ENCODE assay signal across 8 cellular contexts in the genomic region with DNA sequence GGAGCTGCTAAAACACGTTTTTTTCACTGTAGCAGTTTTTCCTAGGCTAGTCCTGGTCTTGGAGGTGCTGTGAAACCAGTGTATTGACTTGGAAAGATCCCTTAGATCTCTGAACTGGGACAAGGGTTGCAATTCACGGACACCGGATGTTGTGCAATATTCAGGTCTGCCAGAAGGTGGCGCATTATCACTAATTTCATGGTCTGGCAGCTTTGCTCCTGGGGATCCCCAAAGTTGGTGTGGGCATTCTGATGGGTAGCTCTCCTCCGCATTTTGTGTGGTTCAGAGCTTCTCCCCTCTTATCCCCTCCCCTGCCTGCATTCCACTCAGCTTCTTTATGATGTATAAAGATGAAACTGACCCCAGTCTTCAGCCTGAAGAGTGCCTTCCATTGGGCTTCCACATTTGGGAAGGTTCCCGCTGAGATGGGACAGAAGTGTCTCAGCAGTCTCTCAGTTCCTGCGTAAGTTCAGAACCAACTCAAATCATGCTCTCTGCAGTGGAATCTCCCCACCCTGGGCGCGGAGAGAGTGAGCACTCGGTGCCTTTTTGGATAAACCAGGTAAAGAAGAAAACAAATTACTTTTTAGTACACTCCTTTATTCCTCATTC.
DNase-seq lines count a peak whose midpoint lies in the region; ATAC-seq and TF ChIP-seq lines count a peak whose summit lies in the region.

No MANE protein-coding gene starts in this region.

- TF ChIP-seq POLR2A in vagina (IDR thresholded peaks at IDR 0.05), result no peak

- H3K36me3 ChIP-seq in GM06990 (ENCODE audit: control insufficient read depth, insufficient read depth, low read length), result no peaks in the 10 kb centered on the region
- no peaks in the 10 kb centered on the region for H3K36me3 ChIP-seq in left ventricle myocardium inferior
- no peaks in the 10 kb centered on the region for H3K36me3 ChIP-seq in vagina

- H3K9me3 ChIP-seq in AG04450 (ENCODE audit: control insufficient read depth, insufficient read depth, low read length) (peaks cover 18% of the 10 kb centered on the region; the same call in 1 of the 2 replicates), left ventricle myocardium inferior (replicated peaks) (no peaks in the 10 kb centered on the region), vagina (no peaks in the 10 kb centered on the region)

- H3K4me3 ChIP-seq in AG04450 (ENCODE audit: low read depth, low read length), result no peak overlapping the region
- no peak overlapping the region for H3K4me3 ChIP-seq in GM06990 (replicated peaks; ENCODE audit: low read depth, low read length)
- no peak overlapping the region for H3K4me3 ChIP-seq in left ventricle myocardium inferior
- H3K4me3 ChIP-seq in vagina, result no peak overlapping the region

- H3K4me1 ChIP-seq in left ventricle myocardium inferior, result no peaks in the 10 kb centered on the region
- no peaks in the 10 kb centered on the region for H3K4me1 ChIP-seq in vagina

- DNase-seq in AG04450 (ENCODE audit: low read depth, low spot score), result no peak
- peak; percentile 8 for DNase-seq in GM06990 (ENCODE audit: extremely low read depth, insufficient read length)
- DNase-seq in NCI-H146 (lab: John Stamatoyannopoulos, UW), result peak; percentile 37
- peak; percentile 1 for DNase-seq in activated CD4-positive, alpha-beta T cell treated with anti-CD3 and anti-CD28 coated beads, Interleukin-2, amount 50 U/mL, for 1 hour
- DNase-seq in left ventricle myocardium inferior, result no peak
- DNase-seq in stimulated activated CD4-positive, alpha-beta T cell treated with anti-CD3 and anti-CD28 coated beads, Interleukin-12 subunit alpha, Interleukin-12 subunit beta, amount 100 ng/mL, for 4 hours, result peak; percentile 3
- no peak for DNase-seq in vagina (ENCODE audit: extremely low spot score in 2 of 2)

- CTCF ChIA-PET in AG04450 (lab: Charles Lee), result no interaction called here

- intact Hi-C loops in left ventricle myocardium inferior (cut with micrococcal nuclease) (no loop called here), vagina (cut with DNase I) (no loop called here)

- H3K27ac ChIP-seq in AG04450 (ENCODE audit: low read depth, low read length), result no peak overlapping the region
- H3K27ac ChIP-seq in left ventricle myocardium inferior (replicated peaks), result no peak overlapping the region
- no peak overlapping the region for H3K27ac ChIP-seq in vagina

- TF ChIP-seq CTCF in AG04450 (IDR thresholded peaks at IDR 0.05; ENCODE audit: low read depth, low read length) (peak; percentile 38; the same call in 1 of the 2 replicates), GM06990 (IDR thresholded peaks at IDR 0.05; ENCODE audit: insufficient read depth, low read length, poor library complexity, severe bottlenecking) (peak; percentile 68), left ventricle myocardium inferior (IDR thresholded peaks at IDR 0.05; ENCODE audit: borderline replicate concordance) (peak; percentile 67), vagina (IDR thresholded peaks at IDR 0.05) (peak in 1 of 3 experiments; percentile 24)

- ATAC-seq in HG02642 (IDR thresholded peaks at IDR 0.05; ENCODE audit: poor library complexity, unreplicated experiment), result peak; percentile 80

- H3K27me3 ChIP-seq in AG04450 (ENCODE audit: control insufficient read depth, insufficient read depth, low read length) (no peaks in the 10 kb centered on the region), GM06990 (replicated peaks; ENCODE audit: control insufficient read depth, insufficient read depth, low read length) (no peaks in the 10 kb centered on the region), left ventricle myocardium inferior (ENCODE audit: low read depth) (no peaks in the 10 kb centered on the region), vagina (no peaks in the 10 kb centered on the region)

- POLR2A ChIA-PET in AG04450 (lab: Yijun Ruan, JAX), result no interaction called here

Comparison
In these comparisons a context has a peak if more than half of its experiments do, and no peak if none do; other contexts are left out.
1. DNase-seq: peak in GM06990 (single experiment), NCI-H146 (single experiment), activated CD4-positive, alpha-beta T cell treated with anti-CD3 and anti-CD28 coated beads, Interleukin-2, amount 50 U/mL, for 1 hour (single experiment) and stimulated activated CD4-positive, alpha-beta T cell treated with anti-CD3 and anti-CD28 coated beads, Interleukin-12 subunit alpha, Interleukin-12 subunit beta, amount 100 ng/mL, for 4 hours (single experiment); none in AG04450 (single experiment), left ventricle myocardium inferior (single experiment) and vagina (0 of 2).